8 cellular contexts compared by ENCODE assay signal in the genomic region with DNA sequence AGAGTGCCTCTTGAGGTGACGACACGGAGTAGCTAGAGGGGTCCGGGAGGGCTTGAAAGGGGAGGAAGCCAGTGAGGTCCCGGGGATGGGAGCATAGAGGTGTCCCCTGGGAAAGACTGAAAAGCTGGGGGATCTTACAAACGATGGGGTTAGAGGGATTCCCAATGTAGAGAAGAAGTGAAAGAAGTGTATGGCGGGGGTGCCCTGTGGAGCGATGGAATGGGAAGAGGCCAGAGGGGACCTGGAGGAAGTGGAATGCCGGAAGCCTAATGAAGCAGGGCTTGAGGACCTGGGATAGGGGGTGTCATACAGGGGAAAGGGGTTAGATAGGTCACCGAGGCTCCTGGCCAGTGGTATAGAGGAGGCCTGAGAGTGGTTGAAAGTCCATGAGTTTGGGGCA. TPM values are rescaled to one million over a fixed set of nuclear protein-coding genes. Genes with fewer than 3 reads are reported as not detected.
DNase-seq lines count a peak whose midpoint lies in the region; ATAC-seq and TF ChIP-seq lines count a peak whose summit lies in the region.

No MANE protein-coding gene starts in this region.

- no peaks in the 10 kb centered on the region for H3K9me3 ChIP-seq in Panc1 (ENCODE audit: control insufficient read depth, insufficient read depth, low read depth, low read length)
- no peaks in the 10 kb centered on the region for H3K9me3 ChIP-seq in esophagus (ENCODE audit: control insufficient read depth in 2 of 2, insufficient read depth in 1 of 2, low read depth in 1 of 2, low read length in 1 of 2)
- no peaks in the 10 kb centered on the region for H3K9me3 ChIP-seq in parathyroid adenoma (ENCODE audit: control insufficient read depth, low read length)

- WGBS in esophagus, 2 donors, result 1% methylated on average over 9 of the region's 9 CpGs

- H3K79me2 ChIP-seq in parathyroid adenoma, result peaks cover 37% of the 10 kb centered on the region

- in situ Hi-C loops in Panc1 (cut with HindIII; ENCODE audit: low pct_unique_long_range_greater_than_20kb, low sequenced_read_pairs), result no loop called here

- H2AFZ ChIP-seq in parathyroid adenoma, result peak overlapping the region; percentile 92

- intact Hi-C loops in Panc1 (cut with micrococcal nuclease; ENCODE audit: unreplicated experiment), result no loop called here

- DNase-seq in EL (peak; percentile 31), Panc1 (ENCODE audit: low read depth, low spot score) (no peak), NCI-H345 (lab: John Stamatoyannopoulos, UW) (no peak), DMS153 treated with DMSO at 0.1 percent for 48 hours (lab: John Stamatoyannopoulos, UW; ENCODE audit: unreplicated experiment) (no peak)

- no peak for TF ChIP-seq CTCF in Panc1 (IDR thresholded peaks at IDR 0.05)
- TF ChIP-seq CTCF in parathyroid adenoma (IDR thresholded peaks at IDR 0.05), result no peak

- no TSS peak for BruUV-seq in Panc1 (replicated peaks; lab: Mats Ljungman, UMichigan)

- peak overlapping the region; percentile 88 for H3K9ac ChIP-seq in parathyroid adenoma

- H3K4me3 ChIP-seq in Panc1 (ENCODE audit: low read depth in 2 of 2, low read length in 2 of 2) (peak overlapping the region; percentile 63 to 89), esophagus (ENCODE audit: low read depth in 1 of 2, low read length in 2 of 2) (peak overlapping the region; percentile 71 to 92), parathyroid adenoma (ENCODE audit: low read depth, low read length) (peak overlapping the region; percentile 91)

- ATAC-seq in Panc1, result no peak
- no peak for ATAC-seq in GM19351 (IDR thresholded peaks at IDR 0.05; ENCODE audit: unreplicated experiment)
- ATAC-seq in HG03442 (IDR thresholded peaks at IDR 0.05; ENCODE audit: unreplicated experiment), result no peak

- H3K4me1 ChIP-seq in Panc1 (ENCODE audit: control insufficient read depth, insufficient read depth, low read length) (peaks cover 14% of the 10 kb centered on the region), esophagus (ENCODE audit: control insufficient read depth in 2 of 2, insufficient read depth in 2 of 2, low read length in 1 of 2) (peaks cover 6 to 9% of the 10 kb centered on the region in 2 donors), parathyroid adenoma (peaks cover 9% of the 10 kb centered on the region)

- peak overlapping the region; percentile 93 for H3K4me2 ChIP-seq in parathyroid adenoma (ENCODE audit: low read length)

- CTCF ChIA-PET in Panc1 (lab: Charles Lee), result no interaction called here

- H3K36me3 ChIP-seq in Panc1 (ENCODE audit: control insufficient read depth, insufficient read depth, low read length), result peaks cover 6% of the 10 kb centered on the region; the same call in 1 of the 2 replicates
- peaks cover 2% of the 10 kb centered on the region in 2 donors for H3K36me3 ChIP-seq in esophagus (ENCODE audit: control insufficient read depth in 2 of 2, insufficient read depth in 2 of 2, low read length in 1 of 2)
- no peaks in the 10 kb centered on the region for H3K36me3 ChIP-seq in parathyroid adenoma (ENCODE audit: control insufficient read depth, insufficient read depth, low read length)

- H3K27ac ChIP-seq in Panc1 (ENCODE audit: low read length), result peak overlapping the region; percentile 85
- H3K27ac ChIP-seq in esophagus (ENCODE audit: low read depth in 2 of 2, low read length in 1 of 2), result peak overlapping the region; percentile 86 to 92
- peak overlapping the region; percentile 64 for H3K27ac ChIP-seq in parathyroid adenoma

- H3K27me3 ChIP-seq in Panc1 (ENCODE audit: control insufficient read depth, insufficient read depth, low read length), result no peaks in the 10 kb centered on the region
- no peaks in the 10 kb centered on the region for H3K27me3 ChIP-seq in esophagus (ENCODE audit: control insufficient read depth in 1 of 2, insufficient read depth in 2 of 2, low read length in 2 of 2)
- H3K27me3 ChIP-seq in parathyroid adenoma (ENCODE audit: control insufficient read depth, insufficient read depth, low read length), result no peaks in the 10 kb centered on the region

- POLR2A ChIA-PET in Panc1 (lab: Charles Lee), result interaction anchor here (0.6 kb wide), 1 partner anchor 130 kb away, joined by 7 read pairs; no protein-coding TSS in a partner anchor

RNA-seq across cellular contexts. Expression of gene AP2A1, which starts 0.6 kb away (rescaled TPM):
- total RNA-seq in Panc1 (2021; ENCODE audit: unreplicated experiment), result 72.1 TPM
- 83.8 TPM for polyA plus RNA-seq in Panc1 (2012; ENCODE audit: insufficient read length)
- 10 to 100 TPM; 37.4 to 40.7 TPM for polyA plus RNA-seq in esophagus

RNA-seq across cellular contexts. Expression of gene TSKS, which starts 4.3 kb away (rescaled TPM):
- total RNA-seq in Panc1 (2021; ENCODE audit: unreplicated experiment), result not detected
- not detected for polyA plus RNA-seq in Panc1 (2012; ENCODE audit: insufficient read length)
- polyA plus RNA-seq in esophagus, result under 1 TPM; 0.06 to 0.55 TPM

RNA-seq across cellular contexts. Expression of gene FUZ, which starts 45.7 kb away (rescaled TPM):
- total RNA-seq in Panc1 (2021; ENCODE audit: unreplicated experiment), result 13.9 TPM
- polyA plus RNA-seq in Panc1 (2012; ENCODE audit: insufficient read length), result 19.6 TPM
- polyA plus RNA-seq in esophagus, result 10 to 100 TPM; 11.3 to 12.1 TPM

RNA-seq across cellular contexts. Expression of gene MED25, which starts 50.7 kb away (rescaled TPM):
- total RNA-seq in Panc1 (2021; ENCODE audit: unreplicated experiment), result 52.4 TPM
- polyA plus RNA-seq in Panc1 (2012; ENCODE audit: insufficient read length), result 55.5 TPM
- 10 to 100 TPM; 27.7 to 54.9 TPM for polyA plus RNA-seq in esophagus
